8 cellular contexts compared by ENCODE assay signal in genomic region chr3:128878011-128878457, GRCh38. TPM values are rescaled to one million over a fixed set of nuclear protein-coding genes. Genes with fewer than 3 reads are reported as not detected.
DNase-seq lines count a peak whose midpoint lies in the region; ATAC-seq and TF ChIP-seq lines count a peak whose summit lies in the region.

No MANE protein-coding gene starts in this region.

- no peak for DNase-seq in activated naive CD4-positive, alpha-beta T cell treated with anti-CD3 and anti-CD28 coated beads, Interleukin-2, amount 10 ng/mL, durations not matched to agents 7 days and 5 days
- DNase-seq in activated naive CD4-positive, alpha-beta T cell (lab: John Stamatoyannopoulos, UW), result no peak
- no peak for DNase-seq in astrocyte of the cerebellum (ENCODE audit: low read depth)
- DNase-seq in lower lobe of right lung, result no peak
- DNase-seq in transverse colon, result no peak
- DNase-seq in effector CD4-positive, alpha-beta T cell, result no peak

- no peak for TF ChIP-seq EP300 in transverse colon (IDR thresholded peaks at IDR 0.05; ENCODE audit: low read depth)

- WGBS in transverse colon (ENCODE audit: low coverage in 1 of 2), 2 donors, result 76 to 81% methylated on average over 7 of the region's 7 CpGs

- H3K27ac ChIP-seq in lower lobe of right lung (peak overlapping the region; percentile 93), transverse colon (peak overlapping the region; percentile 92 to 99 (median 93))

- H3K4me1 Mint-ChIP-seq in activated naive CD4-positive, alpha-beta T cell treated with anti-CD3 and anti-CD28 coated beads, Interleukin-2, amount 10 ng/mL, durations not matched to agents 7 days and 5 days, result peaks cover 57% of the 10 kb centered on the region

- CTCF ChIA-PET in activated naive CD4-positive, alpha-beta T cell treated with anti-CD3 and anti-CD28 coated beads, Interleukin-2, amount 10 ng/mL, durations not matched to agents 7 days and 5 days (lab: Charles Lee), result interaction anchor here (1.0 to 5.0 kb wide), 8 partner anchors 15 to 260 kb away, joined by 3 to 32 read pairs (median 5); no protein-coding TSS in a partner anchor

- H3K9me3 ChIP-seq in lower lobe of right lung (no peaks in the 10 kb centered on the region), transverse colon (no peaks in the 10 kb centered on the region)

- H3K27me3 ChIP-seq in lower lobe of right lung (ENCODE audit: low read depth), result no peaks in the 10 kb centered on the region
- H3K27me3 ChIP-seq in transverse colon, result no peaks in the 10 kb centered on the region

- H3K36me3 ChIP-seq in lower lobe of right lung (peaks cover 8% of the 10 kb centered on the region), transverse colon (no peaks in the 10 kb centered on the region)

- peaks cover 17% of the 10 kb centered on the region for H3K36me3 Mint-ChIP-seq in activated naive CD4-positive, alpha-beta T cell treated with anti-CD3 and anti-CD28 coated beads, Interleukin-2, amount 10 ng/mL, durations not matched to agents 7 days and 5 days

- H3K4me1 ChIP-seq in lower lobe of right lung (peaks cover 30% of the 10 kb centered on the region), transverse colon (peaks cover 14 to 39% (median 27%) of the 10 kb centered on the region in 4 donors)

- TF ChIP-seq POLR2A in transverse colon (IDR thresholded peaks at IDR 0.05), result no peak

- ATAC-seq in lower lobe of right lung (no peak), GM19328 (IDR thresholded peaks at IDR 0.05; ENCODE audit: unreplicated experiment) (no peak), GM19397 (IDR thresholded peaks at IDR 0.05; ENCODE audit: unreplicated experiment) (no peak)

- H3K27me3 Mint-ChIP-seq in activated naive CD4-positive, alpha-beta T cell treated with anti-CD3 and anti-CD28 coated beads, Interleukin-2, amount 10 ng/mL, durations not matched to agents 7 days and 5 days, result peaks cover 13% of the 10 kb centered on the region

- peak overlapping the region; percentile 75 for H3K4me3 ChIP-seq in astrocyte of the cerebellum (ENCODE audit: low read depth, low read length)
- H3K4me3 ChIP-seq in lower lobe of right lung, result peak overlapping the region; percentile 94
- H3K4me3 ChIP-seq in transverse colon, result peak overlapping the region in 2 of 4 donors; percentile 70 to 71

- in situ Hi-C loops in astrocyte of the cerebellum (cut with HindIII; ENCODE audit: low sequenced_read_pairs) (no loop called here), transverse colon (cut with MboI; ENCODE audit: low pct_ligation_motif_present in 1 of 4, low pct_unique_long_range_greater_than_20kb in 1 of 4, low sequenced_read_pairs in 3 of 4) (no loop called here)

- no peaks in the 10 kb centered on the region for H3K9me3 Mint-ChIP-seq in activated naive CD4-positive, alpha-beta T cell treated with anti-CD3 and anti-CD28 coated beads, Interleukin-2, amount 10 ng/mL, durations not matched to agents 7 days and 5 days

- H3K27ac Mint-ChIP-seq in activated naive CD4-positive, alpha-beta T cell treated with anti-CD3 and anti-CD28 coated beads, Interleukin-2, amount 10 ng/mL, durations not matched to agents 7 days and 5 days, result peak overlapping the region; percentile 88

- intact Hi-C loops in lower lobe of right lung (cut with DNase I) (no loop called here), transverse colon (cut with DNase I; ENCODE audit: low total_unique reads) (no loop called here)

- peak overlapping the region; percentile 86 for H3K4me3 Mint-ChIP-seq in activated naive CD4-positive, alpha-beta T cell treated with anti-CD3 and anti-CD28 coated beads, Interleukin-2, amount 10 ng/mL, durations not matched to agents 7 days and 5 days

- TF ChIP-seq CTCF in astrocyte of the cerebellum (IDR thresholded peaks at IDR 0.05; ENCODE audit: low read depth, low read length, missing control alignments), result no peak
- no peak for TF ChIP-seq CTCF in lower lobe of right lung (IDR thresholded peaks at IDR 0.05)
- TF ChIP-seq CTCF in transverse colon (IDR thresholded peaks at IDR 0.05), result no peak

RNA-seq across cellular contexts. Expression of gene ACAD9, which starts 1.4 kb away (rescaled TPM):
- 38.0 TPM for total RNA-seq in lower lobe of right lung
- total RNA-seq in transverse colon, result 100 to 1,000 TPM in 2 of 4 donors, 10 to 100 TPM in 2; 37.3 to 158 (median 85.0) TPM
